Comparison of ENCODE assay signal across 8 cellular contexts in the genomic region with DNA sequence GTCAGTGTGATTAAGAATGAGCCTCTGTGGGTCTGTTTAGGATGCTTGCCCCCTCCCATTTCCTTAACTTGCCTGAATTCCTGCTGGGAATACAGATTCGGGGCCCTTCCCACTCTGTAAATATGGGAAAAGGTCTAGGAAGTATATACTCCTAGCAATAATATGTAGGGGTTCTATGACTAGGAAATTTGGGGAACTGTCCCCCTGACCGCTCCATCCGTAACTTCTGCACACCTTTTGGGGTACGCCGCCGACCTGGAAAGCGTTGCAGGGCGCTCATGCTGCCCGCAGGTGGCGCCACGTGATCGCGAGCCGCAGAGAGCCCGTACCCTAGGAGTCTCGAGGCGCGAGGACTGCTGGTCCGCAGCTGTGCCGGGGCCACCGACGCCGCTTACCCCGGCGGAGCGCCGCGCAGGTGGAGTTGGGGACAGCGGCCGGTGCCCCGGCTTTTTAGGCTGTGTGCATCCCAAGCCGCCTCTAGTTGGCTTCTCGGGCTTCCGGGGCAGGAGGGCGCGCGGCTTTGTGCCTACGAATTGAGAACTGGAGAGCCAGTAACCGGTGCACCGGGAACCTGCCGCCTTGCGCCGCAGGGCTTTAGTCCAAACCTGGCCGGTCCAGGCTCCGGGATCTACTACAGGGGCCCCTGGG. TPM values are rescaled to one million over a fixed set of nuclear protein-coding genes. Genes with fewer than 3 reads are reported as not detected.
DNase-seq lines count a peak whose midpoint lies in the region; ATAC-seq and TF ChIP-seq lines count a peak whose summit lies in the region.

No MANE protein-coding gene starts in this region.

- DNase-seq in AG09319 (ENCODE audit: extremely low read depth, low read depth) = peak; percentile 32
- DNase-seq in NCI-H82 treated with DMSO at 0.1 percent for 48 hours (lab: John Stamatoyannopoulos, UW; ENCODE audit: unreplicated experiment) = peak; percentile 56
- DNase-seq in activated CD8-positive, alpha-beta memory T cell treated with anti-CD3 and anti-CD28 coated beads, Interleukin-2, amount 50 U/mL, for 24 hours (ENCODE audit: extremely low read depth) = peak; percentile 43
- peak; percentile 79 for DNase-seq in endothelial cell (ENCODE audit: low spot score)
- peak; percentile 58 for DNase-seq in middle frontal gyrus (ENCODE audit: extremely low spot score, low spot score)
- DNase-seq in stimulated activated CD8-positive, alpha-beta memory T cell treated with anti-CD3 and anti-CD28 coated beads, Interleukin-15, amount 100 ng/mL, for 24 hours (ENCODE audit: low read depth) = peak; percentile 65

- H3K4me1 Mint-ChIP-seq in endothelial cell (ENCODE audit: unreplicated experiment) = peaks cover 14% of the 10 kb centered on the region

- H3K36me3 Mint-ChIP-seq in endothelial cell (ENCODE audit: low read depth, unreplicated experiment) = peaks cover 7% of the 10 kb centered on the region

- no peaks in the 10 kb centered on the region for H3K9me3 Mint-ChIP-seq in endothelial cell (ENCODE audit: unreplicated experiment)

- no peak overlapping the region for H3K27ac Mint-ChIP-seq in endothelial cell (ENCODE audit: unreplicated experiment)

- peaks cover 8% of the 10 kb centered on the region for H3K27me3 Mint-ChIP-seq in endothelial cell (ENCODE audit: unreplicated experiment)

- H3K4me3 Mint-ChIP-seq in endothelial cell (ENCODE audit: unreplicated experiment) = peak overlapping the region; percentile 92

- TF ChIP-seq CTCF in AG09319 (IDR thresholded peaks at IDR 0.05; ENCODE audit: low read depth, low read length) = peak; percentile 97
- TF ChIP-seq CTCF in endothelial cell (IDR thresholded peaks at IDR 0.05; ENCODE audit: unreplicated experiment) = peak; percentile 98

- ATAC-seq in GM18907 (IDR thresholded peaks at IDR 0.05; ENCODE audit: unreplicated experiment) (peak; percentile 51), HG03175 (IDR thresholded peaks at IDR 0.05; ENCODE audit: unreplicated experiment) (peak; percentile 51)

RNA-seq across cellular contexts. Expression of gene CNNM2, which starts 0.7 kb away (rescaled TPM):
- total RNA-seq in endothelial cell (ENCODE audit: unreplicated experiment) = 4.6 TPM

RNA-seq across cellular contexts. Expression of gene AS3MT, which starts 48.2 kb away (rescaled TPM):
- 1.4 TPM for total RNA-seq in endothelial cell (ENCODE audit: unreplicated experiment)

Comparison
In these comparisons a context has a peak if more than half of its experiments do, and no peak if none do; other contexts are left out.
1. Peak in every context shown above with its lines: DNase-seq and ATAC-seq.